Comparison of ENCODE assay signal across 1 cellular context in genomic region chr11:2399488-2400068, GRCh38.
TF ChIP-seq lines count a peak whose summit lies in the region.

No MANE protein-coding gene starts in this region.

TF ChIP-seq in neural cell, 6 proteins besides CTCF, POLR2A, EP300 and RAD21 (continued from another document):
- TF ChIP-seq EZH2 (IDR thresholded peaks at IDR 0.05; ENCODE audit: borderline replicate concordance, insufficient read depth, low read length, poor library complexity, severe bottlenecking) (no peak), MXI1 (conservative IDR thresholded peaks at IDR 0.05; ENCODE audit: poor library complexity, severe bottlenecking) (no peak)
